In genomic region chr19:11356676-11357550, GRCh38 we compare ENCODE assay signal across 19 cellular contexts. TPM values are rescaled to one million over a fixed set of nuclear protein-coding genes. Genes with fewer than 3 reads are reported as not detected.
DNase-seq lines count a peak whose midpoint lies in the region; ATAC-seq and FAIRE-seq lines count a peak whose summit lies in the region.
"Had no signal": no experiment of that assay in that cellular context is flagged by ENCODE, and none has a peak within 500 bp of the region (broad histone marks: within the 10 kb centered on the region; RNA-seq: fewer than 3 reads in every experiment).

No MANE protein-coding gene starts in this region.

- peak overlapping the region; percentile 76 for H3K4me3 Mint-ChIP-seq in activated naive CD8-positive, alpha-beta T cell
- H3K4me3 Mint-ChIP-seq in activated naive CD8-positive, alpha-beta T cell treated with anti-CD3 and anti-CD28 coated beads, Interleukin-2, amount 50 U/mL, for 24 hours: no peak overlapping the region
- H3K4me3 Mint-ChIP-seq in activated T-helper 17 cell treated with anti-CD3 and anti-CD28 coated beads, Interleukin-2, amount 50 U/mL, for 72 hours: peak overlapping the region; percentile 74
- peak overlapping the region in 4 of 5 donors; percentile 76 to 87 (median 86) for H3K4me3 Mint-ChIP-seq in immature natural killer cell
- H3K4me3 Mint-ChIP-seq in stimulated activated naive B cell treated with anti-CD40 and anti-IgM and Interleukin-4, amounts not matched to agents 10 μg/mL and 1 μg/mL and 100 μg/mL, for 72 hours: no peak overlapping the region

- H3K36me3 Mint-ChIP-seq in activated naive CD8-positive, alpha-beta T cell: peaks cover 2% of the 10 kb centered on the region
- H3K36me3 Mint-ChIP-seq in activated naive CD8-positive, alpha-beta T cell treated with anti-CD3 and anti-CD28 coated beads, Interleukin-2, amount 50 U/mL, for 24 hours (ENCODE audit: low read depth): no peaks in the 10 kb centered on the region
- H3K36me3 Mint-ChIP-seq in activated T-helper 17 cell treated with anti-CD3 and anti-CD28 coated beads, Interleukin-2, amount 50 U/mL, for 72 hours (ENCODE audit: low read depth): no peaks in the 10 kb centered on the region
- no peaks in the 10 kb centered on the region for H3K36me3 Mint-ChIP-seq in immature natural killer cell
- H3K36me3 Mint-ChIP-seq in stimulated activated naive B cell treated with anti-CD40 and anti-IgM and Interleukin-4, amounts not matched to agents 10 μg/mL and 1 μg/mL and 100 μg/mL, for 72 hours: peaks cover 5 to 6% of the 10 kb centered on the region in 2 donors

- peaks cover 6% of the 10 kb centered on the region for H3K27me3 Mint-ChIP-seq in activated naive CD8-positive, alpha-beta T cell
- H3K27me3 Mint-ChIP-seq in activated naive CD8-positive, alpha-beta T cell treated with anti-CD3 and anti-CD28 coated beads, Interleukin-2, amount 50 U/mL, for 24 hours: peaks cover 6% of the 10 kb centered on the region
- H3K27me3 Mint-ChIP-seq in activated T-helper 17 cell treated with anti-CD3 and anti-CD28 coated beads, Interleukin-2, amount 50 U/mL, for 72 hours: peaks cover 7% of the 10 kb centered on the region
- peaks cover 4 to 10% (median 5%) of the 10 kb centered on the region in 3 donors for H3K27me3 Mint-ChIP-seq in immature natural killer cell (ENCODE audit: low read depth in 3 of 3)
- H3K27me3 Mint-ChIP-seq in stimulated activated naive B cell treated with anti-CD40 and anti-IgM and Interleukin-4, amounts not matched to agents 10 μg/mL and 1 μg/mL and 100 μg/mL, for 72 hours: peaks cover 16 to 18% of the 10 kb centered on the region in 2 donors

- H3K27ac Mint-ChIP-seq in activated naive CD8-positive, alpha-beta T cell: no peak overlapping the region
- H3K27ac Mint-ChIP-seq in activated naive CD8-positive, alpha-beta T cell treated with anti-CD3 and anti-CD28 coated beads, Interleukin-2, amount 50 U/mL, for 24 hours: no peak overlapping the region
- H3K27ac Mint-ChIP-seq in activated T-helper 17 cell treated with anti-CD3 and anti-CD28 coated beads, Interleukin-2, amount 50 U/mL, for 72 hours: no peak overlapping the region
- peak overlapping the region in 2 of 6 donors; percentile 76 to 83 for H3K27ac Mint-ChIP-seq in immature natural killer cell
- peak overlapping the region; percentile 48 for H3K27ac Mint-ChIP-seq in stimulated activated naive B cell treated with anti-CD40 and anti-IgM and Interleukin-4, amounts not matched to agents 10 μg/mL and 1 μg/mL and 100 μg/mL, for 72 hours

- peaks cover 9% of the 10 kb centered on the region for H3K4me1 Mint-ChIP-seq in activated naive CD8-positive, alpha-beta T cell (ENCODE audit: low read depth)
- H3K4me1 Mint-ChIP-seq in activated naive CD8-positive, alpha-beta T cell treated with anti-CD3 and anti-CD28 coated beads, Interleukin-2, amount 50 U/mL, for 24 hours: peaks cover 7% of the 10 kb centered on the region
- peaks cover 11% of the 10 kb centered on the region for H3K4me1 Mint-ChIP-seq in activated T-helper 17 cell treated with anti-CD3 and anti-CD28 coated beads, Interleukin-2, amount 50 U/mL, for 72 hours
- H3K4me1 Mint-ChIP-seq in immature natural killer cell: peaks cover 17 to 18% of the 10 kb centered on the region in 2 donors
- H3K4me1 Mint-ChIP-seq in stimulated activated naive B cell treated with anti-CD40 and anti-IgM and Interleukin-4, amounts not matched to agents 10 μg/mL and 1 μg/mL and 100 μg/mL, for 72 hours: peaks cover 11 to 17% of the 10 kb centered on the region in 2 donors

- ATAC-seq in activated naive CD8-positive, alpha-beta T cell treated with anti-CD3 and anti-CD28 coated beads, Interleukin-2, amount 50 U/mL, for 24 hours: no peak
- ATAC-seq in activated T-helper 17 cell treated with anti-CD3 and anti-CD28 coated beads, Interleukin-2, amount 50 U/mL, for 72 hours (replicated peaks): no peak
- ATAC-seq in stimulated activated naive B cell treated with anti-CD40 and anti-IgM and Interleukin-4, amounts not matched to agents 10 μg/mL and 1 μg/mL and 100 μg/mL, for 72 hours (replicated peaks): no peak
- ATAC-seq in GM21390 (IDR thresholded peaks at IDR 0.05; ENCODE audit: unreplicated experiment): no peak

- no peak for DNase-seq in activated naive CD8-positive, alpha-beta T cell treated with anti-CD3 and anti-CD28 coated beads, Interleukin-2, amount 50 U/mL, for 24 hours
- DNase-seq in immature natural killer cell (no peak), frontal cortex (ENCODE audit: low spot score in 2 of 2) (no peak), NCI-H748 treated with DMSO at 0.1 percent for 48 hours (lab: John Stamatoyannopoulos, UW) (no peak)
- no peak for DNase-seq in stimulated activated naive B cell treated with anti-CD40 and anti-IgM and Interleukin-4, amounts not matched to agents 10 μg/mL and 1 μg/mL and 100 μg/mL, for 72 hours
- DNase-seq: activated CD4-positive, CD25-positive, alpha-beta regulatory T cell; aorta; cortex of kidney; GDM1; mesendoderm; NCI-H2081 treated with DMSO at 0.1 percent for 48 hours; NK-92 treated with Interleukin-12 subunit alpha and Interleukin-12 subunit beta, amount 100 ng/mL, for 24 hours; sigmoid colon; stimulated activated CD4-positive, alpha-beta T cell treated with anti-CD3 and anti-CD28 coated beads, Interleukin-1b, Interleukin-23, amount 100 ng/mL, for 48 hours had no signal

- FAIRE-seq in frontal cortex (lab: Jason Lieb, UNC): no peak
- FAIRE-seq: D721Med, H54 had no signal

- no peaks in the 10 kb centered on the region for H3K9me3 Mint-ChIP-seq in activated naive CD8-positive, alpha-beta T cell (ENCODE audit: low read depth)
- no peaks in the 10 kb centered on the region for H3K9me3 Mint-ChIP-seq in activated naive CD8-positive, alpha-beta T cell treated with anti-CD3 and anti-CD28 coated beads, Interleukin-2, amount 50 U/mL, for 24 hours
- no peaks in the 10 kb centered on the region for H3K9me3 Mint-ChIP-seq in activated T-helper 17 cell treated with anti-CD3 and anti-CD28 coated beads, Interleukin-2, amount 50 U/mL, for 72 hours
- no peaks in the 10 kb centered on the region for H3K9me3 Mint-ChIP-seq in immature natural killer cell
- H3K9me3 Mint-ChIP-seq in stimulated activated naive B cell treated with anti-CD40 and anti-IgM and Interleukin-4, amounts not matched to agents 10 μg/mL and 1 μg/mL and 100 μg/mL, for 72 hours: no peaks in the 10 kb centered on the region

RNA-seq across cellular contexts. Expression of gene PLPPR2, which starts 1.7 kb away (rescaled TPM):
- 1 to 10 TPM; 2.9 to 9.7 TPM for total RNA-seq in activated T-helper 17 cell treated with anti-CD3 and anti-CD28 coated beads, Interleukin-2, amount 50 U/mL, for 72 hours
- polyA plus RNA-seq in immature natural killer cell: 1 to 10 TPM; 1.2 to 2.7 (median 1.8) TPM
- total RNA-seq in frontal cortex: 30.6 TPM

RNA-seq across cellular contexts. Expression of gene CCDC159, which starts 10.6 kb away (rescaled TPM):
- 10 to 100 TPM; 17.4 to 45.4 TPM for total RNA-seq in activated T-helper 17 cell treated with anti-CD3 and anti-CD28 coated beads, Interleukin-2, amount 50 U/mL, for 72 hours
- polyA plus RNA-seq in immature natural killer cell: 10 to 100 TPM; 26.5 to 32.4 (median 28.8) TPM
- total RNA-seq in frontal cortex: 2.9 TPM

RNA-seq across cellular contexts. Expression of gene TMEM205, which starts 10.8 kb away (rescaled TPM):
- total RNA-seq in activated T-helper 17 cell treated with anti-CD3 and anti-CD28 coated beads, Interleukin-2, amount 50 U/mL, for 72 hours: 10 to 100 TPM; 30.9 to 31.0 TPM
- 10 to 100 TPM; 73.3 to 91.2 (median 81.4) TPM for polyA plus RNA-seq in immature natural killer cell
- 27.7 TPM for total RNA-seq in frontal cortex

RNA-seq across cellular contexts. Expression of gene RAB3D, which starts 17.5 kb away (rescaled TPM):
- total RNA-seq in activated T-helper 17 cell treated with anti-CD3 and anti-CD28 coated beads, Interleukin-2, amount 50 U/mL, for 72 hours: 10 to 100 TPM in 1 of 2 donors, 1 to 10 TPM in 1; 9.7 to 13.4 TPM
- 1 to 10 TPM; 1.6 to 2.9 (median 2.2) TPM for polyA plus RNA-seq in immature natural killer cell
- total RNA-seq in frontal cortex: 21.6 TPM

RNA-seq across cellular contexts. Expression of gene SWSAP1, which starts 17.6 kb away (rescaled TPM):
- 1 to 10 TPM; 1.5 to 2.4 TPM for total RNA-seq in activated T-helper 17 cell treated with anti-CD3 and anti-CD28 coated beads, Interleukin-2, amount 50 U/mL, for 72 hours
- 1 to 10 TPM; 7.0 to 8.7 (median 8.3) TPM for polyA plus RNA-seq in immature natural killer cell
- 0.82 TPM for total RNA-seq in frontal cortex

Comparison
In these comparisons a context has a peak if more than half of its experiments do, and no peak if none do; other contexts are left out.
1. H3K4me3 Mint-ChIP-seq: peak in activated naive CD8-positive, alpha-beta T cell (single experiment), activated T-helper 17 cell treated with anti-CD3 and anti-CD28 coated beads, Interleukin-2, amount 50 U/mL, for 72 hours (single experiment) and immature natural killer cell (4 of 5); none in activated naive CD8-positive, alpha-beta T cell treated with anti-CD3 and anti-CD28 coated beads, Interleukin-2, amount 50 U/mL, for 24 hours (single experiment) and stimulated activated naive B cell treated with anti-CD40 and anti-IgM and Interleukin-4, amounts not matched to agents 10 μg/mL and 1 μg/mL and 100 μg/mL, for 72 hours (0 of 2).